In genomic region chr3:131193671-131194291, GRCh38 we compare ENCODE assay signal across 19 cellular contexts.
DNase-seq lines count a peak whose midpoint lies in the region; ATAC-seq and TF ChIP-seq lines count a peak whose summit lies in the region.
"Had no signal": no experiment of that assay in that cellular context is flagged by ENCODE, and none has a peak within 500 bp of the region (broad histone marks: within the 10 kb centered on the region; RNA-seq: fewer than 3 reads in every experiment).

No MANE protein-coding gene starts in this region.

- CTCF ChIA-PET in PC-3 (lab: Charles Lee): interaction anchor here (0.7 kb wide), 1 partner anchor 139 kb away, joined by 3 read pairs; no protein-coding TSS in a partner anchor
- CTCF ChIA-PET in T-cell (lab: Charles Lee): no interaction called here

- H3K27me3 Mint-ChIP-seq in mesothelial cell of epicardium (ENCODE audit: low read depth): no peaks in the 10 kb centered on the region
- H3K27me3 Mint-ChIP-seq in T-cell: peaks cover 0 to 3% of the 10 kb centered on the region in 2 donors
- H3K27me3 Mint-ChIP-seq: activated CD4-positive, alpha-beta T cell treated with anti-CD3 and anti-CD28 coated beads for 36 hours; progenitor cell of endocrine pancreas had no signal

- H3K9me3 Mint-ChIP-seq in mesothelial cell of epicardium (no peaks in the 10 kb centered on the region), T-cell (peaks cover 0 to 8% (median 3%) of the 10 kb centered on the region in 3 donors)

- H4K20me1 ChIP-seq in PC-3 (ENCODE audit: low read length): no peaks in the 10 kb centered on the region
- H4K20me1 ChIP-seq: BLaER1 treated with 17β-estradiol and CSF1 and Interleukin-3, amounts not matched to agents 10 nM and 100 nM had no signal

- no peak overlapping the region for H3K4me3 Mint-ChIP-seq in mesothelial cell of epicardium
- no peak overlapping the region for H3K4me3 Mint-ChIP-seq in T-cell
- H3K4me3 Mint-ChIP-seq: activated CD4-positive, alpha-beta T cell treated with anti-CD3 and anti-CD28 coated beads for 36 hours; immature natural killer cell had no signal

- no peak overlapping the region for H3K4me2 ChIP-seq in PC-3 (ENCODE audit: low read length)
- H3K4me2 ChIP-seq: BLaER1 treated with 17β-estradiol and CSF1 and Interleukin-3, amounts not matched to agents 10 nM and 100 nM; KMS-11 had no signal

- H3K4me3 ChIP-seq in PC-3 (ENCODE audit: low read length): no peak overlapping the region
- H3K4me3 ChIP-seq in epithelial cell of proximal tubule (ENCODE audit: low read depth, low read length): no peak overlapping the region
- no peak overlapping the region for H3K4me3 ChIP-seq in gastrocnemius medialis
- H3K4me3 ChIP-seq: ascending aorta; BLaER1 treated with 17β-estradiol and CSF1 and Interleukin-3, amounts not matched to agents 10 nM and 100 nM; upper lobe of right lung had no signal

- BruUV-seq in PC-3 (replicated peaks; lab: Mats Ljungman, UMichigan): no TSS peak

- no peaks in the 10 kb centered on the region for H3F3A ChIP-seq in PC-3 (ENCODE audit: low read length, unreplicated experiment)

- H3K4me1 ChIP-seq in PC-3 (ENCODE audit: insufficient read depth, low read length) (no peaks in the 10 kb centered on the region), gastrocnemius medialis (no peaks in the 10 kb centered on the region)
- H3K4me1 ChIP-seq: ascending aorta; BLaER1 treated with 17β-estradiol and CSF1 and Interleukin-3, amounts not matched to agents 10 nM and 100 nM; upper lobe of right lung had no signal

- peak; percentile 18 for DNase-seq in GM03348 (ENCODE audit: low spot score)
- no peak for DNase-seq in PC-3
- no peak for DNase-seq in epithelial cell of proximal tubule (ENCODE audit: low read depth)
- DNase-seq in mesothelial cell of epicardium (ENCODE audit: low spot score in 2 of 2, unreplicated experiment in 2 of 2): no peak
- no peak for DNase-seq in omental fat pad (ENCODE audit: low spot score)
- DNase-seq in gastrocnemius medialis: no peak
- no peak for DNase-seq in T-cell
- DNase-seq: activated CD4-positive, alpha-beta T cell treated with anti-CD3 and anti-CD28 coated beads for 36 hours; foreskin melanocyte; GF-D8; immature natural killer cell; stimulated activated CD8-positive, alpha-beta memory T cell treated with anti-CD3 and anti-CD28 coated beads, Interleukin-4, amount 100 ng/mL, for 48 hours; T-helper 1 cell; upper lobe of right lung had no signal

- H3K9me3 ChIP-seq in PC-3 (ENCODE audit: low read length) (no peaks in the 10 kb centered on the region), gastrocnemius medialis (no peaks in the 10 kb centered on the region)
- H3K9me3 ChIP-seq: ascending aorta, upper lobe of right lung had no signal

- no peaks in the 10 kb centered on the region for H3K27me3 ChIP-seq in PC-3 (ENCODE audit: low read length)
- H3K27me3 ChIP-seq in gastrocnemius medialis: no peaks in the 10 kb centered on the region
- H3K27me3 ChIP-seq: ascending aorta; BLaER1 treated with 17β-estradiol and CSF1 and Interleukin-3, amounts not matched to agents 10 nM and 100 nM; upper lobe of right lung had no signal

- no peak overlapping the region for H3K9ac ChIP-seq in PC-3 (ENCODE audit: low read length)
- H3K9ac ChIP-seq: BLaER1 treated with 17β-estradiol and CSF1 and Interleukin-3, amounts not matched to agents 10 nM and 100 nM; KMS-11 had no signal

- H2AFZ ChIP-seq in PC-3 (ENCODE audit: low read length): no peak overlapping the region

- no peak for TF ChIP-seq POLR2A in gastrocnemius medialis (IDR thresholded peaks at IDR 0.05)

- H3K4me1 Mint-ChIP-seq in mesothelial cell of epicardium (no peaks in the 10 kb centered on the region), T-cell (no peaks in the 10 kb centered on the region)
- H3K4me1 Mint-ChIP-seq: activated CD4-positive, alpha-beta T cell treated with anti-CD3 and anti-CD28 coated beads for 36 hours; immature natural killer cell had no signal

- no peaks in the 10 kb centered on the region for H3K9me2 ChIP-seq in PC-3 (replicated peaks; ENCODE audit: low read length)

- POLR2A ChIA-PET in PC-3 (lab: Charles Lee; ENCODE audit: unreplicated experiment) (no interaction called here), T-cell (lab: Charles Lee) (no interaction called here)

- H3K27ac ChIP-seq in 22Rv1 (no peak overlapping the region), PC-3 (ENCODE audit: low read length) (no peak overlapping the region), gastrocnemius medialis (no peak overlapping the region)
- H3K27ac ChIP-seq: ascending aorta; BLaER1 treated with 17β-estradiol and CSF1 and Interleukin-3, amounts not matched to agents 10 nM and 100 nM; KMS-11; upper lobe of right lung had no signal

- peak; percentile 21; the same call in 1 of the 2 replicates for TF ChIP-seq CTCF in 22Rv1 (IDR thresholded peaks at IDR 0.05)
- TF ChIP-seq CTCF in PC-3 (conservative IDR thresholded peaks at IDR 0.05; ENCODE audit: low read depth, low read length): peak; percentile 44
- TF ChIP-seq CTCF in epithelial cell of proximal tubule (conservative IDR thresholded peaks at IDR 0.05; ENCODE audit: low read depth, low read length): peak; percentile 24
- TF ChIP-seq CTCF in mesothelial cell of epicardium (IDR thresholded peaks at IDR 0.05; ENCODE audit: unreplicated experiment): no peak
- TF ChIP-seq CTCF in omental fat pad (IDR thresholded peaks at IDR 0.05): no peak
- no peak for TF ChIP-seq CTCF in gastrocnemius medialis (IDR thresholded peaks at IDR 0.05 in 4 of 5, conservative IDR thresholded peaks at IDR 0.05 in 1 of 5)

- no peaks in the 10 kb centered on the region for H3K36me3 ChIP-seq in PC-3 (ENCODE audit: low read depth, low read length)
- no peaks in the 10 kb centered on the region for H3K36me3 ChIP-seq in gastrocnemius medialis
- H3K36me3 ChIP-seq: ascending aorta; BLaER1 treated with 17β-estradiol and CSF1 and Interleukin-3, amounts not matched to agents 10 nM and 100 nM; upper lobe of right lung had no signal

- intact Hi-C loops in PC-3 (cut with micrococcal nuclease) (no loop called here), gastrocnemius medialis (cut with DNase I; ENCODE audit: low total_unique reads) (no loop called here)

- ATAC-seq in PC-3 (peak; percentile 56; the same call in 1 of the 2 replicates), omental fat pad (ENCODE audit: low FRiP score) (no peak), gastrocnemius medialis (no peak), T-cell (replicated peaks in 1 of 4) (no peak)
- ATAC-seq: activated CD4-positive, alpha-beta T cell treated with anti-CD3 and anti-CD28 coated beads for 36 hours; upper lobe of right lung had no signal

- H3K79me2 ChIP-seq in PC-3 (ENCODE audit: low read length): no peaks in the 10 kb centered on the region

- H3K36me3 Mint-ChIP-seq in mesothelial cell of epicardium (no peaks in the 10 kb centered on the region), T-cell (peaks cover 15% of the 10 kb centered on the region)

- in situ Hi-C loops in gastrocnemius medialis (cut with MboI; ENCODE audit: low sequenced_read_pairs in 4 of 4): no loop called here

- H3K27ac Mint-ChIP-seq in mesothelial cell of epicardium (no peak overlapping the region), T-cell (no peak overlapping the region)
- H3K27ac Mint-ChIP-seq: activated CD4-positive, alpha-beta T cell treated with anti-CD3 and anti-CD28 coated beads for 36 hours; immature natural killer cell; progenitor cell of endocrine pancreas had no signal

Comparison
In these comparisons a context has a peak if more than half of its experiments do, and no peak if none do; other contexts are left out.
1. CTCF ChIP-seq: peak in 22Rv1 (single experiment), PC-3 (single experiment) and epithelial cell of proximal tubule (single experiment); none in mesothelial cell of epicardium (single experiment), omental fat pad (0 of 3) and gastrocnemius medialis (0 of 5).